ENCODE assay signal across 20 cellular contexts in genomic region chr17:50099003-50099402, GRCh38. TPM values are rescaled to one million over a fixed set of nuclear protein-coding genes. Genes with fewer than 3 reads are reported as not detected.
DNase-seq lines count a peak whose midpoint lies in the region; ATAC-seq and TF ChIP-seq lines count a peak whose summit lies in the region.
"Had no signal": no experiment of that assay in that cellular context is flagged by ENCODE, and none has a peak within 500 bp of the region (broad histone marks: within the 10 kb centered on the region; RNA-seq: fewer than 3 reads in every experiment).

No MANE protein-coding gene starts in this region.

- WGBS in right lobe of liver (ENCODE audit: insufficient coverage, low coverage, low lambda C conversion rate, missing lambda C conversion rate): no CpG with 5 or more reads among the region's 5 CpGs

- intact Hi-C loops in right lobe of liver (cut with DNase I): no loop called here

- H3K4me1 ChIP-seq in adipocyte (ENCODE audit: control insufficient read depth, insufficient read depth, low read length): peaks cover 74% of the 10 kb centered on the region
- H3K4me1 ChIP-seq in right lobe of liver: peaks cover 0 to 61% (median 17%) of the 10 kb centered on the region in 4 donors
- H3K4me1 ChIP-seq in subcutaneous abdominal adipose tissue (ENCODE audit: control insufficient read depth in 5 of 5, insufficient read depth in 5 of 5, low read length in 5 of 5): peaks cover 18 to 90% (median 89%) of the 10 kb centered on the region in 5 donors

- peak overlapping the region; percentile 57 for H3K27ac ChIP-seq in cingulate gyrus (ENCODE audit: low read depth, low read length)
- peak overlapping the region in 2 of 3 donors; percentile 40 to 87 for H3K27ac ChIP-seq in right lobe of liver
- H3K27ac ChIP-seq in subcutaneous abdominal adipose tissue (ENCODE audit: low read depth, low read length): peak overlapping the region; percentile 89

- H3K9me3 ChIP-seq in adipocyte (ENCODE audit: control insufficient read depth, low read length): no peaks in the 10 kb centered on the region
- no peaks in the 10 kb centered on the region for H3K9me3 ChIP-seq in right lobe of liver
- H3K9me3 ChIP-seq in subcutaneous abdominal adipose tissue (ENCODE audit: control insufficient read depth in 5 of 5, low read length in 5 of 5): no peaks in the 10 kb centered on the region
- H3K9me3 ChIP-seq: colonic mucosa had no signal

- H3K27me3 ChIP-seq in adipocyte (replicated peaks; ENCODE audit: control insufficient read depth, insufficient read depth, low read length) (no peaks in the 10 kb centered on the region), right lobe of liver (no peaks in the 10 kb centered on the region), subcutaneous abdominal adipose tissue (ENCODE audit: control insufficient read depth in 5 of 5, insufficient read depth in 4 of 5, low read length in 5 of 5) (no peaks in the 10 kb centered on the region)
- H3K27me3 ChIP-seq: colonic mucosa had no signal

- no peak for TF ChIP-seq POLR2A in right lobe of liver (IDR thresholded peaks at IDR 0.05)

- peaks cover 19% of the 10 kb centered on the region for H3K36me3 ChIP-seq in adipocyte (ENCODE audit: control insufficient read depth, insufficient read depth, low read length, severe bottlenecking)
- peaks cover 0 to 11% (median 4%) of the 10 kb centered on the region in 4 donors for H3K36me3 ChIP-seq in right lobe of liver
- peaks cover 0 to 53% (median 41%) of the 10 kb centered on the region in 5 donors for H3K36me3 ChIP-seq in subcutaneous abdominal adipose tissue (ENCODE audit: control insufficient read depth in 5 of 5, insufficient read depth in 5 of 5, low read length in 5 of 5)
- H3K36me3 ChIP-seq: colonic mucosa had no signal

- peak overlapping the region; percentile 18 for H3K9ac ChIP-seq in adipocyte (ENCODE audit: low read length)
- H3K9ac ChIP-seq in subcutaneous abdominal adipose tissue (ENCODE audit: low read length in 5 of 5): peak overlapping the region in 1 of 5 donors; percentile 21

- no peak for TF ChIP-seq CTCF in right lobe of liver (IDR thresholded peaks at IDR 0.05)

- DNase-seq in adipocyte (ENCODE audit: low read depth): no peak
- DNase-seq in right lobe of liver: no peak
- no peak for DNase-seq in NCI-H1105 (lab: John Stamatoyannopoulos, UW)
- DNase-seq in HPDE6-E6E7 (ENCODE audit: extremely low spot score): no peak
- DNase-seq: activated CD4-positive, alpha-beta memory T cell treated with anti-CD3 and anti-CD28 coated beads for 36 hours; activated CD4-positive, CD25-positive, alpha-beta regulatory T cell; activated effector memory CD4-positive, alpha-beta T cell treated with Interleukin-2 at 50 U/mL for 16 hours; activated naive CD8-positive, alpha-beta T cell treated with anti-CD3 and anti-CD28 coated beads, Interleukin-2, amount 10 ng/mL, durations not matched to agents 7 days and 5 days; CD4-positive, CD25-positive, alpha-beta regulatory T cell; colonic mucosa; naive thymus-derived CD4-positive, alpha-beta T cell; NCI-H1417 treated with DMSO at 0.1 percent for 48 hours; NCI-H446 treated with DMSO at 0.1 percent for 48 hours; SHP77; SW 1271; trophoblast cell had no signal

- H3K4me3 ChIP-seq in adipocyte (ENCODE audit: low read length) (no peak overlapping the region), right lobe of liver (no peak overlapping the region), subcutaneous abdominal adipose tissue (ENCODE audit: low read depth in 1 of 5, low read length in 5 of 5) (no peak overlapping the region)
- H3K4me3 ChIP-seq: colonic mucosa had no signal

- ATAC-seq in right lobe of liver (no peak), HG02571 (IDR thresholded peaks at IDR 0.05; ENCODE audit: unreplicated experiment) (no peak)
- ATAC-seq: HCT116; naive thymus-derived CD4-positive, alpha-beta T cell had no signal

RNA-seq across cellular contexts. Expression of gene PDK2, which starts 3.9 kb away (rescaled TPM):
- 10 to 100 TPM; 25.0 to 58.0 (median 44.8) TPM for total RNA-seq in right lobe of liver

RNA-seq across cellular contexts. Expression of gene SAMD14, which starts 31.0 kb away (rescaled TPM):
- 1 to 10 TPM in 2 of 6 experiments, under 1 TPM in 3, not detected in 1; 0.50 to 3.8 (median 0.77) TPM for total RNA-seq in right lobe of liver

RNA-seq across cellular contexts. Expression of gene ITGA3, which starts 43.1 kb away (rescaled TPM):
- 1 to 10 TPM; 1.4 to 3.7 (median 2.4) TPM for total RNA-seq in right lobe of liver

RNA-seq across cellular contexts. Expression of gene PPP1R9B, which starts 51.5 kb away (rescaled TPM):
- 10 to 100 TPM in 5 of 6 experiments, 1 to 10 TPM in 1; 9.9 to 18.1 (median 12.0) TPM for total RNA-seq in right lobe of liver
